ENCODE assay signal across 8 cellular contexts in the genomic region with DNA sequence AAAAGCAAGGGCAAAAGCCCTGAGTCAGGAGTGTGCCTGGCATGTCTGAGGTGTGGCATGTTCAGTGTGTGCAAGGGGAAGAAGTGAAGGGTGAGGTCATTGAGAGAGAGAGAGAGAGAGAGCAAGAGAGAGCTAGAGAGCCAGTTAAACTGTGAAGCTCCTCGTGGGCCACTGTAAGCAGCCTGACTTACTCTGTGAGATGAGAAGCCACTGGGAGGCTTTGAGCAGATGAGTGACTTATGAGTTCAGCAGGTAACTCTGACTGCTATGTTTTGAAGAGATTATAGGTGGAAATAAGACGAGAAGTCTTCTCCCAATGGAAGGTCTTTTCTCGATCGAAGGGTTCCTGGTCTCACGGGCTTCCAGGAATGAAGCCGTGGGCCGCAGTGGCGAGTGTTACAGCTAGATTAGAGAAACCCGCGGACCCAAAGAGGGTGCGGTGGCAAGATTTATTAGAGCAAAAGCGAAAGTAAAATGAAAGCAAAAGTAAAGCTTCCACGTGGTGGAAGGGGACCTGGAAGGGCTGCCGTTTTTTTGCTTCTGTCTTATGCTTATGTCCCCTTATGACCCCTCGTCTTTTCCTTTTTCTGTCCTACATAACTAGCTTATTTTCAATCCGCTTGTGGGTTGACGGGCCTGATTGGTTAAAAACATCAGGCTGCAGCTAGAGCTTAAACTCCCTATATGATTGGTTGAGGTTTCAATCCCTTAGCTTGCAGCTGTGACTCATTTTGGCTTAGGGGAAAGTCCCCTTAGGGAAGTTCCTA.
DNase-seq lines count a peak whose midpoint lies in the region; ATAC-seq and TF ChIP-seq lines count a peak whose summit lies in the region.

No MANE protein-coding gene starts in this region.

- ATAC-seq in GM19043 (IDR thresholded peaks at IDR 0.05; ENCODE audit: low read depth, unreplicated experiment) (peak; percentile 80), HG03139 (IDR thresholded peaks at IDR 0.05; ENCODE audit: unreplicated experiment) (peak; percentile 74), left lobe of liver (peak; percentile 87)
- peak; percentile 78 to 79 for ATAC-seq in activated T-cell treated with anti-CD3 and anti-CD28 coated beads, Interleukin-2, amount 50 U/mL, for 4 hours

- H3K36me3 Mint-ChIP-seq in activated T-cell treated with anti-CD3 and anti-CD28 coated beads, Interleukin-2, amount 50 U/mL, for 4 hours (ENCODE audit: insufficient read depth) = no peaks in the 10 kb centered on the region

- peaks cover 14 to 20% (median 17%) of the 10 kb centered on the region in 10 experiments; a peak in 19 of 20 replicates for H3K4me1 ChIP-seq in BLaER1 treated with 17β-estradiol and CSF1 and Interleukin-3, amounts not matched to agents 10 nM and 100 nM
- peaks cover 15% of the 10 kb centered on the region for H3K4me1 ChIP-seq in OCI-LY3 (ENCODE audit: low read length)

- peaks cover 3% of the 10 kb centered on the region for H3K27me3 Mint-ChIP-seq in activated T-cell treated with anti-CD3 and anti-CD28 coated beads, Interleukin-2, amount 50 U/mL, for 4 hours (ENCODE audit: low read depth)

- peaks cover 0 to 14% (median 6%) of the 10 kb centered on the region in 11 experiments; a peak in 14 of 22 replicates for H3K9me3 ChIP-seq in BLaER1 treated with 17β-estradiol and CSF1 and Interleukin-3, amounts not matched to agents 10 nM and 100 nM (replicated peaks in 1 of 11)
- no peaks in the 10 kb centered on the region for H3K9me3 ChIP-seq in OCI-LY3 (ENCODE audit: insufficient read depth, low read length)

- no peaks in the 10 kb centered on the region for H3K79me2 ChIP-seq in OCI-LY3 (ENCODE audit: low read length)

- H4K20me1 ChIP-seq in BLaER1 treated with 17β-estradiol and CSF1 and Interleukin-3, amounts not matched to agents 10 nM and 100 nM = no peaks in the 10 kb centered on the region
- H4K20me1 ChIP-seq in OCI-LY3 (ENCODE audit: insufficient read depth, low read length) = no peaks in the 10 kb centered on the region

- peak overlapping the region; percentile 93 for H2AFZ ChIP-seq in OCI-LY3 (ENCODE audit: low read depth, low read length)

- no peaks in the 10 kb centered on the region for H3K9me3 Mint-ChIP-seq in activated T-cell treated with anti-CD3 and anti-CD28 coated beads, Interleukin-2, amount 50 U/mL, for 4 hours

- peak; percentile 29 for DNase-seq in activated T-cell treated with anti-CD3 and anti-CD28 coated beads, Interleukin-2, amount 50 U/mL, for 4 hours
- DNase-seq in left lobe of liver (ENCODE audit: low spot score) (no peak), NCI-H82 treated with DMSO at 0.1 percent for 48 hours (lab: John Stamatoyannopoulos, UW; ENCODE audit: unreplicated experiment) (no peak)
- peak; percentile 13 for DNase-seq in stimulated activated CD8-positive, alpha-beta memory T cell treated with anti-CD3 and anti-CD28 coated beads, Interleukin-7, amount 100 ng/mL, for 24 hours (ENCODE audit: low read depth)

- peak overlapping the region; percentile 68 to 93 (median 86) for H3K4me2 ChIP-seq in BLaER1 treated with 17β-estradiol and CSF1 and Interleukin-3, amounts not matched to agents 10 nM and 100 nM
- peak overlapping the region; percentile 89 for H3K4me2 ChIP-seq in OCI-LY3 (ENCODE audit: low read length)

- H3K27ac ChIP-seq in BLaER1 treated with 17β-estradiol and CSF1 and Interleukin-3, amounts not matched to agents 10 nM and 100 nM = peak overlapping the region; percentile 76 to 92 (median 85)
- peak overlapping the region; percentile 83 for H3K27ac ChIP-seq in OCI-LY3 (ENCODE audit: low read length)

- H3K4me1 Mint-ChIP-seq in activated T-cell treated with anti-CD3 and anti-CD28 coated beads, Interleukin-2, amount 50 U/mL, for 4 hours (ENCODE audit: low read depth) = peaks cover 7% of the 10 kb centered on the region

- peak overlapping the region; percentile 75 to 85 (median 82) for H3K9ac ChIP-seq in BLaER1 treated with 17β-estradiol and CSF1 and Interleukin-3, amounts not matched to agents 10 nM and 100 nM
- peak overlapping the region; percentile 95 for H3K9ac ChIP-seq in OCI-LY3 (ENCODE audit: low read length)

- H3K27me3 ChIP-seq in BLaER1 treated with 17β-estradiol and CSF1 and Interleukin-3, amounts not matched to agents 10 nM and 100 nM = no peaks in the 10 kb centered on the region
- H3K27me3 ChIP-seq in OCI-LY3 (ENCODE audit: low read depth, low read length) = no peaks in the 10 kb centered on the region

- TF ChIP-seq CTCF in OCI-LY3 (IDR thresholded peaks at IDR 0.05; ENCODE audit: low read depth, low read length) = no peak

- no peak overlapping the region for H3K4me3 Mint-ChIP-seq in activated T-cell treated with anti-CD3 and anti-CD28 coated beads, Interleukin-2, amount 50 U/mL, for 4 hours

- H3K36me3 ChIP-seq in BLaER1 treated with 17β-estradiol and CSF1 and Interleukin-3, amounts not matched to agents 10 nM and 100 nM = no peaks in the 10 kb centered on the region
- no peaks in the 10 kb centered on the region for H3K36me3 ChIP-seq in OCI-LY3 (replicated peaks; ENCODE audit: low read depth, low read length)

- peak overlapping the region; percentile 55 to 74 (median 62) for H3K4me3 ChIP-seq in BLaER1 treated with 17β-estradiol and CSF1 and Interleukin-3, amounts not matched to agents 10 nM and 100 nM
- H3K4me3 ChIP-seq in OCI-LY3 (ENCODE audit: low read length) = peak overlapping the region; percentile 83

Comparison
In these comparisons a context has a peak if more than half of its experiments do, and no peak if none do; other contexts are left out.
1. DNase-seq: peak in activated T-cell treated with anti-CD3 and anti-CD28 coated beads, Interleukin-2, amount 50 U/mL, for 4 hours (single experiment) and stimulated activated CD8-positive, alpha-beta memory T cell treated with anti-CD3 and anti-CD28 coated beads, Interleukin-7, amount 100 ng/mL, for 24 hours (single experiment); none in left lobe of liver (single experiment) and NCI-H82 treated with DMSO at 0.1 percent for 48 hours (single experiment).
2. Peak in every context shown above with its lines, with median percentiles within 50 percentile points of each other: ATAC-seq.